14 cellular contexts compared by ENCODE assay signal in genomic region chr3:171260430-171260829, GRCh38.
"Had no signal": no experiment of that assay in that cellular context is flagged by ENCODE, and none has a peak within 500 bp of the region (broad histone marks: within the 10 kb centered on the region; RNA-seq: fewer than 3 reads in every experiment).

No MANE protein-coding gene starts in this region.

- H3K27me3 ChIP-seq: cardiac muscle cell, colonic mucosa, left lung, spleen, transverse colon had no signal

- H3K27ac ChIP-seq: cardiac muscle cell, left lung, spleen had no signal

- H3K4me1 ChIP-seq: colonic mucosa had no signal

- H3K9me3 Mint-ChIP-seq: activated B cell treated with CpG ODN at 0.5 μM for 24 hours; memory B cell; nephron progenitor cell; stimulated activated memory B cell treated with anti-CD40 and anti-IgM and Interleukin-4, amounts not matched to agents 10 μg/mL and 1 μg/mL and 100 μg/mL, for 72 hours had no signal

- H3K27ac Mint-ChIP-seq: activated B cell treated with CpG ODN at 0.5 μM for 24 hours; activated CD4-positive, alpha-beta T cell treated with anti-CD3 and anti-CD28 coated beads, Interleukin-2, amount 10 ng/mL, durations not matched to agents 7 days and 5 days; memory B cell; nephron progenitor cell; stimulated activated memory B cell treated with anti-CD40 and anti-IgM and Interleukin-4, amounts not matched to agents 10 μg/mL and 1 μg/mL and 100 μg/mL, for 72 hours had no signal

- ATAC-seq: left lung; psoas muscle; sciatic nerve; stimulated activated memory B cell treated with anti-CD40 and anti-IgM and Interleukin-4, amounts not matched to agents 10 μg/mL and 1 μg/mL and 100 μg/mL, for 72 hours had no signal

- H3K4me3 Mint-ChIP-seq: activated B cell treated with CpG ODN at 0.5 μM for 24 hours; activated CD4-positive, alpha-beta T cell treated with anti-CD3 and anti-CD28 coated beads, Interleukin-2, amount 10 ng/mL, durations not matched to agents 7 days and 5 days; memory B cell; nephron progenitor cell; stimulated activated memory B cell treated with anti-CD40 and anti-IgM and Interleukin-4, amounts not matched to agents 10 μg/mL and 1 μg/mL and 100 μg/mL, for 72 hours had no signal

- H3K9me3 ChIP-seq: colonic mucosa, left lung, psoas muscle, spleen, transverse colon had no signal

- H3K36me3 Mint-ChIP-seq: memory B cell; stimulated activated memory B cell treated with anti-CD40 and anti-IgM and Interleukin-4, amounts not matched to agents 10 μg/mL and 1 μg/mL and 100 μg/mL, for 72 hours had no signal

- H3K27me3 Mint-ChIP-seq: activated B cell treated with CpG ODN at 0.5 μM for 24 hours; activated CD4-positive, alpha-beta T cell treated with anti-CD3 and anti-CD28 coated beads, Interleukin-2, amount 10 ng/mL, durations not matched to agents 7 days and 5 days; memory B cell; stimulated activated memory B cell treated with anti-CD40 and anti-IgM and Interleukin-4, amounts not matched to agents 10 μg/mL and 1 μg/mL and 100 μg/mL, for 72 hours had no signal

- H3K4me3 ChIP-seq: cardiac muscle cell, colonic mucosa, left lung, psoas muscle, spleen, transverse colon had no signal

- H3K36me3 ChIP-seq: cardiac muscle cell, colonic mucosa, left lung, spleen, transverse colon had no signal

- DNase-seq: activated B cell treated with CpG ODN at 0.5 μM for 24 hours; activated CD4-positive, alpha-beta T cell treated with anti-CD3 and anti-CD28 coated beads, Interleukin-2, amount 10 ng/mL, durations not matched to agents 7 days and 5 days; colonic mucosa; effector CD8-positive, alpha-beta T cell; left lung; nephron progenitor cell; psoas muscle; spleen; stimulated activated CD4-positive, alpha-beta T cell treated with anti-CD3 and anti-CD28 coated beads, Interleukin-1b, Interleukin-23, amount 100 ng/mL, for 48 hours; transverse colon had no signal
